10 cellular contexts compared by ENCODE assay signal in genomic region chr7:100879685-100880261, GRCh38. TPM values are rescaled to one million over a fixed set of nuclear protein-coding genes. Genes with fewer than 3 reads are reported as not detected.
DNase-seq lines count a peak whose midpoint lies in the region; ATAC-seq and TF ChIP-seq lines count a peak whose summit lies in the region.
"Had no signal": no experiment of that assay in that cellular context is flagged by ENCODE, and none has a peak within 500 bp of the region (broad histone marks: within the 10 kb centered on the region; RNA-seq: fewer than 3 reads in every experiment).

No MANE protein-coding gene starts in this region.

- TF ChIP-seq RAD21 in IMR-90 (IDR thresholded peaks at IDR 0.05; ENCODE audit: low read length) = no peak

- H3K4ac ChIP-seq in IMR-90 (ENCODE audit: low read depth, low read length) = no peak overlapping the region

- H2AK9ac ChIP-seq in IMR-90 (replicated peaks; ENCODE audit: low read depth, low read length, poor library complexity) = peak overlapping the region; percentile 67

- no peak overlapping the region for H4K91ac ChIP-seq in IMR-90 (ENCODE audit: insufficient read depth, low read depth, low read length)

- H3K9ac ChIP-seq in IMR-90 (ENCODE audit: low read depth, low read length) = no peak overlapping the region
- peak overlapping the region; percentile 34 for H3K9ac ChIP-seq in mucosa of stomach (ENCODE audit: low read length)

- H3K4me2 ChIP-seq in IMR-90 (ENCODE audit: low read depth, low read length) = peak overlapping the region; percentile 16; the same call in 1 of the 2 replicates

- no TSS peak for BruUV-seq in IMR-90 (replicated peaks; lab: Mats Ljungman, UMichigan)

- 82% methylated on average over 8 of the region's 11 CpGs; no CpG with 5 or more reads in 1 of the 2 experiments for WGBS in IMR-90 (ENCODE audit: extremely low coverage in 2 of 2, insufficient read length in 1 of 2), 2 experiments

- no peak overlapping the region for H2BK15ac ChIP-seq in IMR-90 (ENCODE audit: low read depth, low read length)

- H3K4me3 Mint-ChIP-seq in CD8-positive, alpha-beta T cell = no peak overlapping the region

- no peak overlapping the region for H2AFZ ChIP-seq in IMR-90 (replicated peaks; ENCODE audit: low read length, poor library complexity)

- H4K8ac ChIP-seq in IMR-90 (ENCODE audit: low read depth in 2 of 2, low read length in 2 of 2) = no peak overlapping the region

- H2BK20ac ChIP-seq in IMR-90 (ENCODE audit: low read depth, low read length) = no peak overlapping the region

- POLR2A ChIA-PET in CD8-positive, alpha-beta T cell (lab: Charles Lee) = no interaction called here
- POLR2A ChIA-PET in IMR-90 (lab: Charles Lee; ENCODE audit: unreplicated experiment) = no interaction called here

- H2BK5ac ChIP-seq in IMR-90 (ENCODE audit: low read depth, low read length, poor library complexity, severe bottlenecking) = no peak overlapping the region

- no peak overlapping the region for H3K18ac ChIP-seq in IMR-90 (ENCODE audit: low read depth, low read length)

- in situ Hi-C loops in IMR-90 (cut with MboI; ENCODE audit: low sequenced_read_pairs) = no loop called here

- H3K36me3 ChIP-seq in CD8-positive, alpha-beta T cell (ENCODE audit: insufficient read depth, low read length) = peaks cover 29% of the 10 kb centered on the region
- peaks cover 56% of the 10 kb centered on the region for H3K36me3 ChIP-seq in IMR-90 (ENCODE audit: control insufficient read depth, insufficient read depth, low read length)
- peaks cover 4% of the 10 kb centered on the region for H3K36me3 ChIP-seq in mucosa of stomach (ENCODE audit: control insufficient read depth, insufficient read depth, low read length)

- no peak for DNase-seq in CD8-positive, alpha-beta T cell
- DNase-seq in IMR-90 (no peak), caudate nucleus (lab: John Stamatoyannopoulos, UW) (peak in 20 of 61 donors; percentile 7 to 66 (median 26)), DMS53 (lab: John Stamatoyannopoulos, UW) (no peak), NCI-H526 (lab: John Stamatoyannopoulos, UW) (no peak), DMS153 treated with DMSO at 0.1 percent for 48 hours (lab: John Stamatoyannopoulos, UW; ENCODE audit: unreplicated experiment) (no peak)
- DNase-seq: activated CD4-positive, alpha-beta T cell treated with anti-CD3 and anti-CD28 coated beads for 4 hours; H7; stimulated activated CD4-positive, alpha-beta T cell treated with anti-CD3 and anti-CD28 coated beads, Interleukin-4, amount 100 ng/mL, for 1 hour had no signal

- H4K5ac ChIP-seq in IMR-90 (ENCODE audit: low read depth, low read length) = no peak overlapping the region

- H3K4me3 ChIP-seq in CD8-positive, alpha-beta T cell (ENCODE audit: low read depth, low read length) = no peak overlapping the region
- H3K4me3 ChIP-seq in IMR-90 (ENCODE audit: insufficient read depth, low read depth, low read length) (no peak overlapping the region), mucosa of stomach (ENCODE audit: low read length) (no peak overlapping the region)

- H3K56ac ChIP-seq in IMR-90 (ENCODE audit: extremely low read depth, insufficient read depth, low read length) = no peak overlapping the region

- CTCF ChIA-PET in CD8-positive, alpha-beta T cell (lab: Charles Lee) = no interaction called here
- CTCF ChIA-PET in IMR-90 (lab: Yijun Ruan, JAX) = no interaction called here

- peaks cover 80% of the 10 kb centered on the region for H3K36me3 Mint-ChIP-seq in CD8-positive, alpha-beta T cell

- H3K4me1 ChIP-seq in CD8-positive, alpha-beta T cell (ENCODE audit: insufficient read depth, low read length) = peaks cover 34% of the 10 kb centered on the region
- H3K4me1 ChIP-seq in IMR-90 (ENCODE audit: control insufficient read depth, insufficient read depth, low read length) (peaks cover 5% of the 10 kb centered on the region), mucosa of stomach (ENCODE audit: control insufficient read depth, insufficient read depth, low read length) (peaks cover 23% of the 10 kb centered on the region)

- peak overlapping the region; percentile 11; the same call in 1 of the 2 replicates for H3K23ac ChIP-seq in IMR-90 (ENCODE audit: low read depth, low read length)

- H4K20me1 ChIP-seq in IMR-90 (ENCODE audit: insufficient read depth, low read length) = peaks cover 56% of the 10 kb centered on the region

- no peak for TF ChIP-seq CTCF in CD8-positive, alpha-beta T cell (IDR thresholded peaks at IDR 0.05)
- no peak for TF ChIP-seq CTCF in IMR-90 (conservative IDR thresholded peaks at IDR 0.05; ENCODE audit: low read depth, low read length)

- intact Hi-C loops in CD8-positive, alpha-beta T cell (cut with DNase I, micrococcal nuclease) = loop anchor here (5.0 to 10.0 kb wide), 3 partner anchors 338 to 452 kb away; partner anchors contain the start of genes MEPCE (in 1 of the 2), PLOD3 (in 1 of the 2), PPP1R35 (in 1 of the 2) and ZCWPW1 (in 1 of the 2)
- intact Hi-C loops in IMR-90 (cut with micrococcal nuclease) = no loop called here

- no peak for TF ChIP-seq POLR2A in IMR-90 (IDR thresholded peaks at IDR 0.05; ENCODE audit: low read depth, low read length)

- no peak overlapping the region for H2AK5ac ChIP-seq in IMR-90 (ENCODE audit: low read depth, low read length)

- no peaks in the 10 kb centered on the region; the same call in 1 of the 2 replicates for H3K9me1 ChIP-seq in IMR-90 (ENCODE audit: insufficient read depth, low read length)

- no peaks in the 10 kb centered on the region for H3K9me3 ChIP-seq in CD8-positive, alpha-beta T cell (ENCODE audit: low read length)
- H3K9me3 ChIP-seq in IMR-90 (ENCODE audit: control insufficient read depth, insufficient read depth, low read length) (no peaks in the 10 kb centered on the region), mucosa of stomach (ENCODE audit: control insufficient read depth, low read length) (no peaks in the 10 kb centered on the region)

- H3K14ac ChIP-seq in IMR-90 (replicated peaks; ENCODE audit: low read depth, low read length) = no peak overlapping the region

- peak overlapping the region; percentile 66 for H3K27ac Mint-ChIP-seq in CD8-positive, alpha-beta T cell

- dilution Hi-C loops in IMR-90 (cut with HindIII; ENCODE audit: low sequenced_read_pairs, unreplicated experiment) = no loop called here

- H2BK120ac ChIP-seq in IMR-90 (ENCODE audit: low read depth, low read length) = no peak overlapping the region

- H3K9me3 Mint-ChIP-seq in CD8-positive, alpha-beta T cell = no peaks in the 10 kb centered on the region

- H3K4me1 Mint-ChIP-seq in CD8-positive, alpha-beta T cell (ENCODE audit: low read depth) = peaks cover 52% of the 10 kb centered on the region

- no peaks in the 10 kb centered on the region for H3K27me3 Mint-ChIP-seq in CD8-positive, alpha-beta T cell (ENCODE audit: low read depth)

- H3K27me3 ChIP-seq in CD8-positive, alpha-beta T cell (ENCODE audit: insufficient read depth, low read length) = no peaks in the 10 kb centered on the region
- H3K27me3 ChIP-seq in IMR-90 (ENCODE audit: control insufficient read depth, insufficient read depth, low read length) (no peaks in the 10 kb centered on the region), mucosa of stomach (ENCODE audit: control insufficient read depth, insufficient read depth, low read length) (no peaks in the 10 kb centered on the region)

- peaks cover 25 to 59% of the 10 kb centered on the region in 2 experiments for H3K79me1 ChIP-seq in IMR-90 (ENCODE audit: low read depth in 1 of 2, low read length in 2 of 2)

- no peak for ATAC-seq in CD8-positive, alpha-beta T cell
- no peak for ATAC-seq in IMR-90 (ENCODE audit: low read depth)

- no peak overlapping the region for H3K27ac ChIP-seq in CD8-positive, alpha-beta T cell (ENCODE audit: low read depth, low read length)
- H3K27ac ChIP-seq in IMR-90 (ENCODE audit: insufficient read depth, low read length) = no peak overlapping the region
- peak overlapping the region; percentile 52 for H3K27ac ChIP-seq in caudate nucleus (ENCODE audit: low read depth, low read length)

TF ChIP-seq in IMR-90, 13 proteins besides CTCF, POLR2A, EP300 and RAD21 (continues in another document):
- TF ChIP-seq SMC3 (IDR thresholded peaks at IDR 0.05; ENCODE audit: low read depth, low read length) (no peak), FOS (IDR thresholded peaks at IDR 0.05; ENCODE audit: low read depth, low read length) (no peak), USF2 (IDR thresholded peaks at IDR 0.05; ENCODE audit: low read depth, low read length) (no peak), MAZ (IDR thresholded peaks at IDR 0.05; ENCODE audit: borderline replicate concordance, low read depth, low read length) (no peak)

RNA-seq across cellular contexts. Expression of gene SRRT, which starts 4.9 kb away (rescaled TPM):
- total RNA-seq in CD8-positive, alpha-beta T cell = 100 to 1,000 TPM; 491 to 496 TPM
- 41.4 and 45.3 TPM in 2 replicates for total RNA-seq in IMR-90 (2012; rRNA removed)
- polyA plus RNA-seq in IMR-90 (2012; rRNA removed) = 89.5 and 93.5 TPM in 2 replicates
- 44.1 and 48.9 TPM in 2 replicates for polyA plus RNA-seq in IMR-90 (2012; cell fraction: cytosol; rRNA removed)
- polyA plus RNA-seq in IMR-90 (2012; cell fraction: nucleus; rRNA removed; ENCODE audit: low replicate concordance) = 362 and 444 TPM in 2 replicates

RNA-seq across cellular contexts. Expression of gene UFSP1, which starts 9.7 kb away (rescaled TPM):
- total RNA-seq in CD8-positive, alpha-beta T cell = 1 to 10 TPM; 2.1 TPM
- total RNA-seq in IMR-90 (2012; rRNA removed) = 0.28 and 0.36 TPM in 2 replicates
- 1.0 TPM in 2 replicates for polyA plus RNA-seq in IMR-90 (2012; rRNA removed)
- 2.0 and 2.5 TPM in 2 replicates for polyA plus RNA-seq in IMR-90 (2012; cell fraction: cytosol; rRNA removed)
- 0.70 and 3.1 TPM in 2 replicates for polyA plus RNA-seq in IMR-90 (2012; cell fraction: nucleus; rRNA removed; ENCODE audit: low replicate concordance)

RNA-seq across cellular contexts. Expression of gene TRIP6, which starts 12.6 kb away (rescaled TPM):
- total RNA-seq in CD8-positive, alpha-beta T cell = 1 to 10 TPM; 3.9 to 4.1 TPM
- 36.4 and 39.2 TPM in 2 replicates for total RNA-seq in IMR-90 (2012; rRNA removed)
- 72.3 and 89.0 TPM in 2 replicates for polyA plus RNA-seq in IMR-90 (2012; rRNA removed)
- polyA plus RNA-seq in IMR-90 (2012; cell fraction: cytosol; rRNA removed) = 76.7 and 146 TPM in 2 replicates
- 158 and 235 TPM in 2 replicates for polyA plus RNA-seq in IMR-90 (2012; cell fraction: nucleus; rRNA removed; ENCODE audit: low replicate concordance)

RNA-seq across cellular contexts. Expression of gene ACHE, which starts 15.9 kb away (rescaled TPM):
- 1 to 10 TPM; 7.7 to 9.1 TPM for total RNA-seq in CD8-positive, alpha-beta T cell
- not detected in 2 replicates for total RNA-seq in IMR-90 (2012; rRNA removed)
- 0.41 and 0.65 TPM in 2 replicates for polyA plus RNA-seq in IMR-90 (2012; rRNA removed)
- polyA plus RNA-seq in IMR-90 (2012; cell fraction: cytosol; rRNA removed) = 0.25 and 0.48 TPM in 2 replicates
- polyA plus RNA-seq in IMR-90 (2012; cell fraction: nucleus; rRNA removed; ENCODE audit: low replicate concordance) = 1.6 and 4.6 TPM in 2 replicates

RNA-seq across cellular contexts. Expression of gene SLC12A9, which starts 27.3 kb away (rescaled TPM):
- total RNA-seq in CD8-positive, alpha-beta T cell = 10 to 100 TPM; 23.4 to 26.6 TPM
- total RNA-seq in IMR-90 (2012; rRNA removed) = 3.3 and 4.5 TPM in 2 replicates
- polyA plus RNA-seq in IMR-90 (2012; rRNA removed) = 16.2 and 17.7 TPM in 2 replicates
- polyA plus RNA-seq in IMR-90 (2012; cell fraction: cytosol; rRNA removed) = 11.9 and 20.8 TPM in 2 replicates
- polyA plus RNA-seq in IMR-90 (2012; cell fraction: nucleus; rRNA removed; ENCODE audit: low replicate concordance) = 49.4 and 99.1 TPM in 2 replicates

Comparison
In these comparisons a context has a peak if more than half of its experiments do, and no peak if none do; other contexts are left out.
1. RNA of gene SRRT, which starts 4.9 kb away (total RNA-seq): 491 to 496 TPM in CD8-positive, alpha-beta T cell; 41.4 to 45.3 TPM in IMR-90; every median in the first group is over 10 times any median in the second.